Comparison of ENCODE assay signal across 8 cellular contexts in genomic region chr11:94473177-94473799, GRCh38.
DNase-seq lines count a peak whose midpoint lies in the region; ATAC-seq and TF ChIP-seq lines count a peak whose summit lies in the region.

No MANE protein-coding gene starts in this region.

- no peak overlapping the region for H3K27ac Mint-ChIP-seq in nephron progenitor cell

- DNase-seq in MV-4-11 (lab: John Stamatoyannopoulos, UW) = peak; percentile 94
- DNase-seq in iPS DF 6.9 (ENCODE audit: low read depth, low spot score) = peak; percentile 5
- no peak for DNase-seq in HAP-1 (ENCODE audit: low spot score in 2 of 2)
- DNase-seq in NCI-H2029 treated with DMSO at 0.1 percent for 48 hours (lab: John Stamatoyannopoulos, UW) = no peak
- no peak for DNase-seq in NCI-H187 (lab: John Stamatoyannopoulos, UW)
- DNase-seq in nephron progenitor cell = no peak

- H3K4me1 Mint-ChIP-seq in nephron progenitor cell = no peaks in the 10 kb centered on the region

- H3K27me3 ChIP-seq in iPS DF 6.9 (ENCODE audit: control insufficient read depth, insufficient read depth, low read length) (no peaks in the 10 kb centered on the region), HAP-1 (ENCODE audit: low read depth) (no peaks in the 10 kb centered on the region)

- H3K4me3 Mint-ChIP-seq in nephron progenitor cell = no peak overlapping the region

- peak overlapping the region; percentile 69 for H3K27ac ChIP-seq in iPS DF 6.9 (ENCODE audit: low read length)

- no peaks in the 10 kb centered on the region for H3K9me3 Mint-ChIP-seq in nephron progenitor cell

- H3K27me3 Mint-ChIP-seq in nephron progenitor cell (ENCODE audit: low read depth, poor library complexity) = no peaks in the 10 kb centered on the region

- in situ Hi-C loops in HAP-1 (cut with MboI; ENCODE audit: low sequenced_read_pairs) = no loop called here

- peaks cover 3% of the 10 kb centered on the region; the same call in 1 of the 2 replicates for H3K36me3 ChIP-seq in iPS DF 6.9 (ENCODE audit: control insufficient read depth, insufficient read depth, low read length)
- H3K36me3 ChIP-seq in HAP-1 (replicated peaks) = peaks cover 7% of the 10 kb centered on the region

- ATAC-seq in GM18873 (IDR thresholded peaks at IDR 0.05; ENCODE audit: low FRiP score, unreplicated experiment) = peak; percentile 89
- ATAC-seq in HG02759 (IDR thresholded peaks at IDR 0.05; ENCODE audit: unreplicated experiment) = peak; percentile 83

- no peak for TF ChIP-seq CTCF in nephron progenitor cell (IDR thresholded peaks at IDR 0.05)

- no CpG with 5 or more reads among the region's 1 CpG for WGBS in iPS DF 6.9 (ENCODE audit: insufficient coverage, insufficient read length)

- no peaks in the 10 kb centered on the region for H3K9me3 ChIP-seq in iPS DF 6.9 (ENCODE audit: control insufficient read depth, insufficient read depth, low read length)
- H3K9me3 ChIP-seq in HAP-1 = no peaks in the 10 kb centered on the region

- no peaks in the 10 kb centered on the region for H3K4me1 ChIP-seq in iPS DF 6.9 (ENCODE audit: control insufficient read depth, insufficient read depth, low read length)
- H3K4me1 ChIP-seq in HAP-1 = no peaks in the 10 kb centered on the region

- H3K36me3 Mint-ChIP-seq in nephron progenitor cell (ENCODE audit: low read depth) = peaks cover 30% of the 10 kb centered on the region

- no peak overlapping the region for H3K4me3 ChIP-seq in iPS DF 6.9 (ENCODE audit: low read length)
- no peak overlapping the region for H3K4me3 ChIP-seq in HAP-1

Comparison
In these comparisons a context has a peak if more than half of its experiments do, and no peak if none do; other contexts are left out.
1. DNase-seq: peak in MV-4-11 (single experiment) and iPS DF 6.9 (single experiment); none in HAP-1 (0 of 2), NCI-H2029 treated with DMSO at 0.1 percent for 48 hours (single experiment), NCI-H187 (0 of 2) and nephron progenitor cell (single experiment).